Comparison of ENCODE assay signal across 11 cellular contexts in the genomic region with DNA sequence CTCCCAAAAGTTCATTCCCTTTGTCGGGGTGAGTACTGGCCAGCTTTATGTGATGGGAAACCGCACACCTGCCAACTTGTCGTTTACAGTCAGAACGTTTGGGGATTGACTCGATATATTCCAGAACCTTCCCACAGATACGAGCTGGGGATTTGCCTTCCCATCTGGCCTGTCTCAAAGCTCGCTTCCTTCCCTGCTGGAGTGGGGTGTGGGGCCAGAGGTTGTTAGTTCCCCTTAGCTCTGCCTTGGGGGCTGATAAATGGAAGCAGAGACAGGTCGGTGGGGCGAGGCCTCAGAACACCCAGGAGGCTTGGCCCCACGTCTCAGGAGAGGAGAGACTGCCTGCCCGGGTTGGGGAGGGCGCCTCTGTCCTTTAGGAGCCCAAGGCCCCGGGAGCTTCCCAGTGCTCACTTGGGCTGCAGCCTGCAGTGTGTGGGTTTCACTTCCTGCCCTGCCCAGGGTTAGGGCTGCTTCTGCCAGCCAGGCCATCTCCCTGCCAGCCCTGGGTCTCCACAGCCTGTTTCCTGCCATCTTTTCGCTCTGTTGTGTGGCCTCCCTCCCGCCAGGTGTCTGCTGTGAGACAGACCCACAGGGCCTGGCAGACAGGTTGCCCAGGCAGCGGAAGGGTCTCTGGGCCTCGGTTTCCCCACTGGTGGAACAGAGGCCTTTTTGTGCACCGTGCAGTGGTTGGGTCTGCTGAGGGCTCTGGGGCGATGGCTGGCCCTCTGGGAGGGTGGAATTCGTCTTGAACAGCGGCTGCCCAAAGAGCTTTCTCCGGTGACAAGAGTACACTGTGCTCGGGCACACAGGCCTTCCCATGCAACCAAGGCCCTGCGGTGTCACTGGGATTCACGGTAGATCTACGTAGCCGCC. TPM values are rescaled to one million over a fixed set of nuclear protein-coding genes. Genes with fewer than 3 reads are reported as not detected.
DNase-seq lines count a peak whose midpoint lies in the region; ATAC-seq and TF ChIP-seq lines count a peak whose summit lies in the region.
"Had no signal": no experiment of that assay in that cellular context is flagged by ENCODE, and none has a peak within 500 bp of the region (broad histone marks: within the 10 kb centered on the region; RNA-seq: fewer than 3 reads in every experiment).

No MANE protein-coding gene starts in this region.

- ATAC-seq in lower lobe of right lung (peak; percentile 43), HG02973 (IDR thresholded peaks at IDR 0.05; ENCODE audit: unreplicated experiment) (no peak)
- ATAC-seq: body of pancreas had no signal

- H3K27ac Mint-ChIP-seq in activated naive CD4-positive, alpha-beta T cell treated with anti-CD3 and anti-CD28 coated beads, Interleukin-2, amount 10 ng/mL, durations not matched to agents 7 days and 5 days = peak overlapping the region; percentile 11
- no peak overlapping the region for H3K27ac Mint-ChIP-seq in activated naive CD4-positive, alpha-beta T cell treated with anti-CD3 and anti-CD28 coated beads for 36 hours
- H3K27ac Mint-ChIP-seq in activated T-helper 2 cell treated with anti-CD3 and anti-CD28 coated beads, Interferon-gamma antibody, Interleukin-2, Interleukin-4, amounts not matched to agents 10 μg/mL and 5 μg/mL and 100 μg/mL, durations not matched to agents 14 hours and 24 hours and 36 hours = peak overlapping the region; percentile 28
- no peak overlapping the region for H3K27ac Mint-ChIP-seq in endothelial cell (ENCODE audit: unreplicated experiment)

- H3K4me1 ChIP-seq in lower lobe of right lung = peaks cover 23% of the 10 kb centered on the region
- peaks cover 0 to 35% (median 10%) of the 10 kb centered on the region in 4 donors for H3K4me1 ChIP-seq in tibial nerve
- no peaks in the 10 kb centered on the region for H3K4me1 ChIP-seq in uterus

- no peaks in the 10 kb centered on the region for H3K27me3 Mint-ChIP-seq in activated naive CD4-positive, alpha-beta T cell treated with anti-CD3 and anti-CD28 coated beads, Interleukin-2, amount 10 ng/mL, durations not matched to agents 7 days and 5 days
- H3K27me3 Mint-ChIP-seq in activated naive CD4-positive, alpha-beta T cell treated with anti-CD3 and anti-CD28 coated beads for 36 hours (ENCODE audit: low read depth) = no peaks in the 10 kb centered on the region
- no peaks in the 10 kb centered on the region for H3K27me3 Mint-ChIP-seq in activated T-helper 2 cell treated with anti-CD3 and anti-CD28 coated beads, Interferon-gamma antibody, Interleukin-2, Interleukin-4, amounts not matched to agents 10 μg/mL and 5 μg/mL and 100 μg/mL, durations not matched to agents 14 hours and 24 hours and 36 hours (ENCODE audit: low read depth)
- peaks cover 7% of the 10 kb centered on the region for H3K27me3 Mint-ChIP-seq in endothelial cell (ENCODE audit: unreplicated experiment)

- H3K27me3 ChIP-seq in lower lobe of right lung (ENCODE audit: low read depth) (no peaks in the 10 kb centered on the region), tibial nerve (no peaks in the 10 kb centered on the region), uterus (no peaks in the 10 kb centered on the region)
- H3K27me3 ChIP-seq: body of pancreas had no signal

- TF ChIP-seq CTCF in lower lobe of right lung (IDR thresholded peaks at IDR 0.05) (no peak), tibial nerve (IDR thresholded peaks at IDR 0.05) (no peak), uterus (IDR thresholded peaks at IDR 0.05) (no peak), endothelial cell (IDR thresholded peaks at IDR 0.05; ENCODE audit: unreplicated experiment) (no peak)

- no peak overlapping the region for H3K4me3 Mint-ChIP-seq in activated naive CD4-positive, alpha-beta T cell treated with anti-CD3 and anti-CD28 coated beads, Interleukin-2, amount 10 ng/mL, durations not matched to agents 7 days and 5 days
- H3K4me3 Mint-ChIP-seq in activated naive CD4-positive, alpha-beta T cell treated with anti-CD3 and anti-CD28 coated beads for 36 hours = no peak overlapping the region
- H3K4me3 Mint-ChIP-seq in activated T-helper 2 cell treated with anti-CD3 and anti-CD28 coated beads, Interferon-gamma antibody, Interleukin-2, Interleukin-4, amounts not matched to agents 10 μg/mL and 5 μg/mL and 100 μg/mL, durations not matched to agents 14 hours and 24 hours and 36 hours (ENCODE audit: low read depth) = no peak overlapping the region
- H3K4me3 Mint-ChIP-seq in endothelial cell (ENCODE audit: unreplicated experiment) = no peak overlapping the region

- no peak for TF ChIP-seq EP300 in tibial nerve (IDR thresholded peaks at IDR 0.05)

- no peaks in the 10 kb centered on the region for H3K9me3 Mint-ChIP-seq in activated naive CD4-positive, alpha-beta T cell treated with anti-CD3 and anti-CD28 coated beads, Interleukin-2, amount 10 ng/mL, durations not matched to agents 7 days and 5 days
- H3K9me3 Mint-ChIP-seq in activated naive CD4-positive, alpha-beta T cell treated with anti-CD3 and anti-CD28 coated beads for 36 hours = no peaks in the 10 kb centered on the region
- no peaks in the 10 kb centered on the region for H3K9me3 Mint-ChIP-seq in activated T-helper 2 cell treated with anti-CD3 and anti-CD28 coated beads, Interferon-gamma antibody, Interleukin-2, Interleukin-4, amounts not matched to agents 10 μg/mL and 5 μg/mL and 100 μg/mL, durations not matched to agents 14 hours and 24 hours and 36 hours
- no peaks in the 10 kb centered on the region for H3K9me3 Mint-ChIP-seq in endothelial cell (ENCODE audit: unreplicated experiment)

- H3K9me3 ChIP-seq in lower lobe of right lung (no peaks in the 10 kb centered on the region), tibial nerve (no peaks in the 10 kb centered on the region), uterus (no peaks in the 10 kb centered on the region)
- H3K9me3 ChIP-seq: body of pancreas had no signal

- WGBS in tibial nerve, 2 donors = 49 to 70% methylated on average over 17 to 27 of the region's 27 CpGs

- CTCF ChIA-PET in activated naive CD4-positive, alpha-beta T cell treated with anti-CD3 and anti-CD28 coated beads, Interleukin-2, amount 10 ng/mL, durations not matched to agents 7 days and 5 days (lab: Charles Lee) = interaction anchor here (1.2 to 2.0 kb wide), 3 partner anchors 14 to 100 kb away, joined by 3 to 6 read pairs (median 4); no protein-coding TSS in a partner anchor
- CTCF ChIA-PET in activated naive CD4-positive, alpha-beta T cell treated with anti-CD3 and anti-CD28 coated beads for 36 hours (lab: Charles Lee) = interaction anchor here (0.6 to 1.9 kb wide), 2 partner anchors 20 to 753 kb away, joined by 3 to 7 read pairs; no protein-coding TSS in a partner anchor

- DNase-seq in activated naive CD4-positive, alpha-beta T cell treated with anti-CD3 and anti-CD28 coated beads, Interleukin-2, amount 10 ng/mL, durations not matched to agents 7 days and 5 days = peak; percentile 49
- no peak for DNase-seq in activated naive CD4-positive, alpha-beta T cell treated with anti-CD3 and anti-CD28 coated beads for 36 hours
- DNase-seq in activated T-helper 2 cell treated with anti-CD3 and anti-CD28 coated beads, Interferon-gamma antibody, Interleukin-2, Interleukin-4, amounts not matched to agents 10 μg/mL and 5 μg/mL and 100 μg/mL, durations not matched to agents 14 hours and 24 hours and 36 hours (ENCODE audit: low spot score) = no peak
- DNase-seq in lower lobe of right lung (no peak), tibial nerve (ENCODE audit: low spot score in 2 of 2) (no peak), uterus (no peak), endothelial cell (ENCODE audit: low spot score) (no peak)
- DNase-seq: ACHN; activated CD8-positive, alpha-beta memory T cell treated with anti-CD3 and anti-CD28 coated beads, Interleukin-2, amount 50 U/mL, for 48 hours had no signal

- H3K4me3 ChIP-seq in lower lobe of right lung = no peak overlapping the region
- H3K4me3 ChIP-seq in tibial nerve = no peak overlapping the region
- H3K4me3 ChIP-seq in uterus = no peak overlapping the region
- H3K4me3 ChIP-seq: body of pancreas had no signal

- H3K36me3 Mint-ChIP-seq in activated naive CD4-positive, alpha-beta T cell treated with anti-CD3 and anti-CD28 coated beads, Interleukin-2, amount 10 ng/mL, durations not matched to agents 7 days and 5 days = peaks cover 2% of the 10 kb centered on the region
- no peaks in the 10 kb centered on the region for H3K36me3 Mint-ChIP-seq in activated naive CD4-positive, alpha-beta T cell treated with anti-CD3 and anti-CD28 coated beads for 36 hours (ENCODE audit: low read depth)
- no peaks in the 10 kb centered on the region for H3K36me3 Mint-ChIP-seq in activated T-helper 2 cell treated with anti-CD3 and anti-CD28 coated beads, Interferon-gamma antibody, Interleukin-2, Interleukin-4, amounts not matched to agents 10 μg/mL and 5 μg/mL and 100 μg/mL, durations not matched to agents 14 hours and 24 hours and 36 hours (ENCODE audit: low read depth)
- H3K36me3 Mint-ChIP-seq in endothelial cell (ENCODE audit: low read depth, unreplicated experiment) = peaks cover 3% of the 10 kb centered on the region

- intact Hi-C loops in activated naive CD4-positive, alpha-beta T cell treated with anti-CD3 and anti-CD28 coated beads for 36 hours (cut with micrococcal nuclease) = no loop called here
- intact Hi-C loops in activated T-helper 2 cell treated with anti-CD3 and anti-CD28 coated beads, Interferon-gamma antibody, Interleukin-2, Interleukin-4, amounts not matched to agents 10 μg/mL and 5 μg/mL and 100 μg/mL, durations not matched to agents 14 hours and 24 hours and 36 hours (cut with micrococcal nuclease) = no loop called here
- intact Hi-C loops in lower lobe of right lung (cut with DNase I) (no loop called here), uterus (cut with DNase I; ENCODE audit: low total_unique reads) (no loop called here)

- no peak for TF ChIP-seq POLR2A in tibial nerve (IDR thresholded peaks at IDR 0.05)
- no peak for TF ChIP-seq POLR2A in uterus (IDR thresholded peaks at IDR 0.05)

- H3K4me1 Mint-ChIP-seq in activated naive CD4-positive, alpha-beta T cell treated with anti-CD3 and anti-CD28 coated beads, Interleukin-2, amount 10 ng/mL, durations not matched to agents 7 days and 5 days = peaks cover 15% of the 10 kb centered on the region
- H3K4me1 Mint-ChIP-seq in activated naive CD4-positive, alpha-beta T cell treated with anti-CD3 and anti-CD28 coated beads for 36 hours (ENCODE audit: low read depth) = peaks cover 2% of the 10 kb centered on the region
- peaks cover 3% of the 10 kb centered on the region for H3K4me1 Mint-ChIP-seq in activated T-helper 2 cell treated with anti-CD3 and anti-CD28 coated beads, Interferon-gamma antibody, Interleukin-2, Interleukin-4, amounts not matched to agents 10 μg/mL and 5 μg/mL and 100 μg/mL, durations not matched to agents 14 hours and 24 hours and 36 hours (ENCODE audit: low read depth)
- H3K4me1 Mint-ChIP-seq in endothelial cell (ENCODE audit: unreplicated experiment) = no peaks in the 10 kb centered on the region

- H3K27ac ChIP-seq in lower lobe of right lung (peak overlapping the region; percentile 60), tibial nerve (peak overlapping the region in 3 of 4 donors; percentile 22 to 70 (median 56)), uterus (no peak overlapping the region)

- peaks cover 39% of the 10 kb centered on the region for H3K36me3 ChIP-seq in lower lobe of right lung
- peaks cover 0 to 88% (median 0%) of the 10 kb centered on the region in 3 donors for H3K36me3 ChIP-seq in tibial nerve
- no peaks in the 10 kb centered on the region for H3K36me3 ChIP-seq in uterus

RNA-seq across cellular contexts. Expression of a gene that starts 8.1 kb away (rescaled TPM):
- total RNA-seq in activated naive CD4-positive, alpha-beta T cell treated with anti-CD3 and anti-CD28 coated beads for 36 hours = 1 to 10 TPM; 2.0 to 2.6 TPM
- 4.7 and 5.0 TPM in 2 replicates for total RNA-seq in activated T-helper 2 cell treated with anti-CD3 and anti-CD28 coated beads, Interferon-gamma antibody, Interleukin-2, Interleukin-4, amounts not matched to agents 10 μg/mL and 5 μg/mL and 100 μg/mL, durations not matched to agents 14 hours and 24 hours and 36 hours
- total RNA-seq in lower lobe of right lung = 3.8 TPM
- total RNA-seq in tibial nerve = 1 to 10 TPM in 2 of 4 donors, under 1 TPM in 2; 0.84 to 1.3 (median 1.0) TPM
- total RNA-seq in uterus = 1 to 10 TPM in 2 of 4 donors, not detected in 2; 1.1 to 3.8 TPM
- total RNA-seq in endothelial cell (ENCODE audit: unreplicated experiment) = 1.1 TPM

RNA-seq across cellular contexts. Expression of a gene that starts 29.4 kb away (rescaled TPM):
- 100 to 1,000 TPM; 106 to 115 TPM for total RNA-seq in activated naive CD4-positive, alpha-beta T cell treated with anti-CD3 and anti-CD28 coated beads for 36 hours
- total RNA-seq in activated T-helper 2 cell treated with anti-CD3 and anti-CD28 coated beads, Interferon-gamma antibody, Interleukin-2, Interleukin-4, amounts not matched to agents 10 μg/mL and 5 μg/mL and 100 μg/mL, durations not matched to agents 14 hours and 24 hours and 36 hours = 170 and 172 TPM in 2 replicates
- total RNA-seq in lower lobe of right lung = 69.7 TPM
- total RNA-seq in tibial nerve = 100 to 1,000 TPM in 1 of 4 donors, 10 to 100 TPM in 3; 67.5 to 213 (median 95.3) TPM
- 100 to 1,000 TPM in 2 of 4 donors, 10 to 100 TPM in 2; 62.9 to 218 (median 108) TPM for total RNA-seq in uterus
- 150 TPM for total RNA-seq in endothelial cell (ENCODE audit: unreplicated experiment)

Comparison
In these comparisons a context has a peak if more than half of its experiments do, and no peak if none do; other contexts are left out.
1. H3K27ac Mint-ChIP-seq: peak in activated naive CD4-positive, alpha-beta T cell treated with anti-CD3 and anti-CD28 coated beads, Interleukin-2, amount 10 ng/mL, durations not matched to agents 7 days and 5 days (single experiment) and activated T-helper 2 cell treated with anti-CD3 and anti-CD28 coated beads, Interferon-gamma antibody, Interleukin-2, Interleukin-4, amounts not matched to agents 10 μg/mL and 5 μg/mL and 100 μg/mL, durations not matched to agents 14 hours and 24 hours and 36 hours (single experiment); none in activated naive CD4-positive, alpha-beta T cell treated with anti-CD3 and anti-CD28 coated beads for 36 hours (single experiment) and endothelial cell (single experiment).
2. H3K27ac ChIP-seq: peak in lower lobe of right lung (single experiment) and tibial nerve (3 of 4); none in uterus (0 of 2).